15 cellular contexts compared by ENCODE assay signal in the genomic region with DNA sequence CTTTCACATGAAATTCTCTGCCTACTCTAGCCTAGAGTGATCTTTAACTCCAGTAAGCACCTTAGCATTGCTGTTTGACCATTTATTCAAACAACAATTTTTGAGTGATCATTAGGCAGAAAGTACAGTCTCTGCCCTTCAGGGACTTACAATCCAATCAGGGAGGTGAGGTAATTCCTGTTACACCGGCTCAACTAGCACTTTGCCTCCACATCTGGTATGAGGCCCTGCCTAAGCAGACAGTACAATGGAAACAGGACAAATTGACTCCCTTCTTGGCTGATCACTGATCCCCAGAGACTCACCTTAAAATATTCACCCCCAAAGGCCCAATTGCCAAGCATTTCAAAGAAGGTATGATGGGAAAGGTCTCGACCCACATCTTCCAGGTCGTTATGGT. TPM values are rescaled to one million over a fixed set of nuclear protein-coding genes. Genes with fewer than 3 reads are reported as not detected.
A peak's percentile ranks its signal among the peaks of the same experiment; 100 is the strongest.
DNase-seq lines count a peak whose midpoint lies in the region; ATAC-seq, FAIRE-seq and TF ChIP-seq lines count a peak whose summit lies in the region.
"Had no signal": no experiment of that assay in that cellular context is flagged by ENCODE, and none has a peak within 500 bp of the region (broad histone marks: within the 10 kb centered on the region; RNA-seq: fewer than 3 reads in every experiment).

No MANE protein-coding gene starts in this region.

- ATAC-seq in HG03432 (IDR thresholded peaks at IDR 0.05; ENCODE audit: unreplicated experiment): no peak
- ATAC-seq: activated CD4-positive, CD25-positive, alpha-beta regulatory T cell treated with anti-CD3 and anti-CD28 coated beads, Interleukin-2, amount 50 U/mL, for 24 hours; body of pancreas; gastrocnemius medialis had no signal

- dilution Hi-C loops in endothelial cell of umbilical vein (cut with MboI; ENCODE audit: extremely low pct_ligation_motif_present, low sequenced_read_pairs): no loop called here

- CTCF ChIA-PET in endothelial cell of umbilical vein (lab: Charles Lee): interaction anchor here (2.9 to 3.1 kb wide), 2 partner anchors 19 to 43 kb away, joined by 14 to 23 read pairs; partner anchors contain the start of gene TMEM151B

- H3K9me3 ChIP-seq in OCI-LY1 (ENCODE audit: low read length) (no peaks in the 10 kb centered on the region), endothelial cell of umbilical vein (replicated peaks; ENCODE audit: control insufficient read depth, insufficient read depth, low read length) (no peaks in the 10 kb centered on the region), osteoblast (ENCODE audit: low read depth, low read length) (no peaks in the 10 kb centered on the region), small intestine (ENCODE audit: control insufficient read depth, low read depth) (no peaks in the 10 kb centered on the region)
- H3K9me3 ChIP-seq: body of pancreas, gastrocnemius medialis, tibial artery had no signal

- H3K27ac Mint-ChIP-seq in T-helper 1 cell treated with Interleukin-12 subunit alpha and Interleukin-12 subunit beta and Interleukin-4 antibody, amounts not matched to agents 30 μg/mL and 1 μg/mL, for 36 hours: peak overlapping the region; percentile 70

- H3K27me3 ChIP-seq in OCI-LY1 (ENCODE audit: insufficient read depth, low read length) (no peaks in the 10 kb centered on the region), endothelial cell of umbilical vein (ENCODE audit: control insufficient read depth in 2 of 2, insufficient read depth in 2 of 2, low read length in 2 of 2) (peaks cover 5% of the 10 kb centered on the region in 2 experiments), osteoblast (ENCODE audit: insufficient read depth, low read length) (peaks cover 13% of the 10 kb centered on the region), small intestine (ENCODE audit: control insufficient read depth in 2 of 2, insufficient read depth in 2 of 2, low read length in 2 of 2) (no peaks in the 10 kb centered on the region)
- H3K27me3 ChIP-seq: body of pancreas, gastrocnemius medialis, tibial artery had no signal

- H2AFZ ChIP-seq in OCI-LY1 (ENCODE audit: low read length) (no peak overlapping the region), endothelial cell of umbilical vein (ENCODE audit: low read depth, low read length) (no peak overlapping the region), osteoblast (ENCODE audit: low read length) (no peak overlapping the region)

- no TSS peak for BruUV-seq in endothelial cell of umbilical vein (replicated peaks; lab: Mats Ljungman, UMichigan)

- H3K4me2 ChIP-seq in OCI-LY1 (ENCODE audit: low read length) (peak overlapping the region; percentile 85), endothelial cell of umbilical vein (ENCODE audit: insufficient read depth, low read length) (peak overlapping the region; percentile 78), osteoblast (ENCODE audit: insufficient read depth, low read length) (peak overlapping the region; percentile 94)

- H3K4me1 ChIP-seq in OCI-LY1 (ENCODE audit: insufficient read depth, low read length, severe bottlenecking) (peaks cover 11% of the 10 kb centered on the region), endothelial cell of umbilical vein (ENCODE audit: control insufficient read depth, extremely low read depth, insufficient read depth, low read length) (peaks cover 7% of the 10 kb centered on the region), osteoblast (ENCODE audit: insufficient read depth, low read length) (peaks cover 19% of the 10 kb centered on the region), small intestine (ENCODE audit: control insufficient read depth in 2 of 2, insufficient read depth in 1 of 2, low read depth in 1 of 2, low read length in 1 of 2) (peaks cover 3 to 12% of the 10 kb centered on the region in 2 donors)

- H3K36me3 Mint-ChIP-seq in T-helper 1 cell treated with Interleukin-12 subunit alpha and Interleukin-12 subunit beta and Interleukin-4 antibody, amounts not matched to agents 30 μg/mL and 1 μg/mL, for 36 hours (ENCODE audit: low read depth): peaks cover 15% of the 10 kb centered on the region

- POLR2A ChIA-PET in endothelial cell of umbilical vein (lab: Charles Lee): no interaction called here

- no peak for TF ChIP-seq POLR2A in endothelial cell of umbilical vein (IDR thresholded peaks at IDR 0.05; ENCODE audit: low read depth, low read length)

- no peaks in the 10 kb centered on the region for H4K20me1 ChIP-seq in OCI-LY1 (ENCODE audit: insufficient read depth, low read length)
- H4K20me1 ChIP-seq in endothelial cell of umbilical vein (replicated peaks; ENCODE audit: control insufficient read depth, extremely low read depth, insufficient read depth, low read length): no peaks in the 10 kb centered on the region
- peaks cover 11% of the 10 kb centered on the region for H4K20me1 ChIP-seq in osteoblast (ENCODE audit: insufficient read depth, low read length)

- peak overlapping the region; percentile 97 for H3K4me3 Mint-ChIP-seq in T-helper 1 cell treated with Interleukin-12 subunit alpha and Interleukin-12 subunit beta and Interleukin-4 antibody, amounts not matched to agents 30 μg/mL and 1 μg/mL, for 36 hours

- H3K79me2 ChIP-seq in OCI-LY1 (ENCODE audit: insufficient read depth, low read length): no peaks in the 10 kb centered on the region
- peaks cover 9% of the 10 kb centered on the region for H3K79me2 ChIP-seq in endothelial cell of umbilical vein (ENCODE audit: control insufficient read depth, insufficient read depth, low read length)
- H3K79me2 ChIP-seq in osteoblast (ENCODE audit: insufficient read depth, low read length): peaks cover 17% of the 10 kb centered on the region

- no peaks in the 10 kb centered on the region for H3K9me1 ChIP-seq in endothelial cell of umbilical vein (replicated peaks; ENCODE audit: control insufficient read depth, extremely low read depth, insufficient read depth, low read length)

- peak overlapping the region; percentile 77 for H3K4me3 ChIP-seq in OCI-LY1 (ENCODE audit: low read depth, low read length, poor library complexity, severe bottlenecking)
- H3K4me3 ChIP-seq in endothelial cell of umbilical vein (replicated peaks in 1 of 3; ENCODE audit: insufficient read depth in 1 of 3, low read depth in 1 of 3, low read length in 3 of 3): no peak overlapping the region
- H3K4me3 ChIP-seq in osteoblast (ENCODE audit: insufficient read depth, low read length): peak overlapping the region; percentile 94
- no peak overlapping the region for H3K4me3 ChIP-seq in small intestine (ENCODE audit: low read depth in 1 of 2, low read length in 2 of 2)

- H3K9ac ChIP-seq in OCI-LY1 (ENCODE audit: low read length) (peak overlapping the region; percentile 82; the same call in 1 of the 2 replicates), endothelial cell of umbilical vein (replicated peaks; ENCODE audit: extremely low read depth, insufficient read depth, low read length) (no peak overlapping the region)

- no peak for FAIRE-seq in endothelial cell of umbilical vein (lab: Jason Lieb, UNC)
- no peak for FAIRE-seq in small intestine (lab: Jason Lieb, UNC)

- no peaks in the 10 kb centered on the region for H3K9me2 ChIP-seq in OCI-LY1 (ENCODE audit: low read depth, low read length)

- intact Hi-C loops in endothelial cell of umbilical vein (cut with micrococcal nuclease): no loop called here

- no peaks in the 10 kb centered on the region for H3K9me3 Mint-ChIP-seq in T-helper 1 cell treated with Interleukin-12 subunit alpha and Interleukin-12 subunit beta and Interleukin-4 antibody, amounts not matched to agents 30 μg/mL and 1 μg/mL, for 36 hours

- peaks cover 13% of the 10 kb centered on the region for H3K4me1 Mint-ChIP-seq in T-helper 1 cell treated with Interleukin-12 subunit alpha and Interleukin-12 subunit beta and Interleukin-4 antibody, amounts not matched to agents 30 μg/mL and 1 μg/mL, for 36 hours (ENCODE audit: low read depth)

- WGBS in small intestine, 3 donors: 62 to 82% (median 75%) methylated on average over 3 of the region's 3 CpGs

- DNase-seq in T-helper 1 cell (no peak), endothelial cell of umbilical vein (ENCODE audit: low read depth, low spot score) (no peak), osteoblast (ENCODE audit: insufficient read length, low spot score, missing footprints) (no peak), small intestine (no peak)
- no peak for DNase-seq in stimulated activated CD4-positive, alpha-beta T cell treated with anti-CD3 and anti-CD28 coated beads, Interleukin-2, amount 100 ng/mL, for 24 hours
- DNase-seq: 8988T, body of pancreas, gastrocnemius medialis, KG1, NCI-H774, tibial artery had no signal

- H3K27ac ChIP-seq in OCI-LY1 (ENCODE audit: low read depth, low read length, poor library complexity, severe bottlenecking): no peak overlapping the region
- no peak overlapping the region for H3K27ac ChIP-seq in endothelial cell of umbilical vein (ENCODE audit: insufficient read depth, low read depth, low read length)
- no peak overlapping the region for H3K27ac ChIP-seq in osteoblast (ENCODE audit: low read depth, low read length)
- H3K27ac ChIP-seq in small intestine (ENCODE audit: low read depth in 1 of 2, low read length in 1 of 2): no peak overlapping the region
- H3K27ac ChIP-seq: body of pancreas, gastrocnemius medialis, tibial artery had no signal

- no peak for TF ChIP-seq CTCF in OCI-LY1 (IDR thresholded peaks at IDR 0.05; ENCODE audit: low read length)
- TF ChIP-seq CTCF in endothelial cell of umbilical vein (IDR thresholded peaks at IDR 0.05; ENCODE audit: extremely low read depth in 1 of 2, insufficient read depth in 1 of 2, low read depth in 1 of 2, low read length in 2 of 2): no peak
- no peak for TF ChIP-seq CTCF in osteoblast (IDR thresholded peaks at IDR 0.05; ENCODE audit: extremely low read depth, low read depth, low read length)

- peaks cover 43% of the 10 kb centered on the region; the same call in 1 of the 2 replicates for H3K36me3 ChIP-seq in OCI-LY1 (ENCODE audit: insufficient read depth, low read length)
- H3K36me3 ChIP-seq in endothelial cell of umbilical vein (ENCODE audit: control insufficient read depth in 2 of 2, extremely low read depth in 1 of 2, insufficient read depth in 2 of 2, low read length in 2 of 2): peaks cover 4 to 27% of the 10 kb centered on the region in 2 experiments
- H3K36me3 ChIP-seq in osteoblast (ENCODE audit: insufficient read depth, low read length): peaks cover 29% of the 10 kb centered on the region
- H3K36me3 ChIP-seq in small intestine (ENCODE audit: control insufficient read depth in 2 of 2, insufficient read depth in 2 of 2, low read length in 2 of 2): peaks cover 0 to 3% of the 10 kb centered on the region in 2 donors

- H3K27me3 Mint-ChIP-seq in T-helper 1 cell treated with Interleukin-12 subunit alpha and Interleukin-12 subunit beta and Interleukin-4 antibody, amounts not matched to agents 30 μg/mL and 1 μg/mL, for 36 hours (ENCODE audit: low read depth): peaks cover 5% of the 10 kb centered on the region

- H3F3A ChIP-seq in OCI-LY1 (ENCODE audit: insufficient read depth, low read length): no peaks in the 10 kb centered on the region

RNA-seq across cellular contexts. Expression of gene AARS2, which starts 1.4 kb away (rescaled TPM):
- total RNA-seq in endothelial cell of umbilical vein (17.9 and 18.0 TPM in 2 replicates), osteoblast (6.2 and 6.5 TPM in 2 replicates)
- polyA plus RNA-seq in endothelial cell of umbilical vein (7.9 and 8.3 TPM in 2 replicates), small intestine (10 to 100 TPM in 1 of 3 donors, 1 to 10 TPM in 2; 3.2 to 11.4 (median 6.7) TPM)
- polyA plus RNA-seq in endothelial cell of umbilical vein (2011; cell fraction: cytosol; rRNA removed): 6.6 and 7.9 TPM in 2 replicates
- polyA plus RNA-seq in endothelial cell of umbilical vein (2011; cell fraction: nucleus; rRNA removed): 19.3 and 19.8 TPM in 2 replicates
- 8.1 and 9.1 TPM in 2 replicates for polyA plus RNA-seq in endothelial cell of umbilical vein (2012)
- 15.4 and 18.1 TPM in 2 replicates for polyA minus RNA-seq in endothelial cell of umbilical vein
- 7.6 TPM for polyA minus RNA-seq in endothelial cell of umbilical vein (2011; cell fraction: cytosol; rRNA and poly(A)+ RNA removed)
- 13.2 and 16.1 TPM in 2 replicates for polyA minus RNA-seq in endothelial cell of umbilical vein (2011; cell fraction: nucleus; rRNA and poly(A)+ RNA removed)

RNA-seq across cellular contexts. Expression of gene SPATS1, which starts 30.7 kb away (rescaled TPM):
- total RNA-seq in endothelial cell of umbilical vein (not detected in 2 replicates), osteoblast (not detected in 2 replicates)
- polyA plus RNA-seq in endothelial cell of umbilical vein (not detected in 2 replicates), small intestine (under 1 TPM in 1 of 3 donors, not detected in 2; 0.13 TPM)
- polyA plus RNA-seq in endothelial cell of umbilical vein (2011; cell fraction: cytosol; rRNA removed): not detected in 2 replicates
- not detected in 2 replicates for polyA plus RNA-seq in endothelial cell of umbilical vein (2011; cell fraction: nucleus; rRNA removed)
- not detected in 2 replicates for polyA plus RNA-seq in endothelial cell of umbilical vein (2012)
- polyA minus RNA-seq in endothelial cell of umbilical vein: not detected in 2 replicates
- polyA minus RNA-seq in endothelial cell of umbilical vein (2011; cell fraction: cytosol; rRNA and poly(A)+ RNA removed): not detected
- not detected in 2 replicates for polyA minus RNA-seq in endothelial cell of umbilical vein (2011; cell fraction: nucleus; rRNA and poly(A)+ RNA removed)
- total RNA-seq: body of pancreas, gastrocnemius medialis had no signal

RNA-seq across cellular contexts. Expression of gene TMEM151B, which starts 41.5 kb away (rescaled TPM):
- total RNA-seq in endothelial cell of umbilical vein (0.07 TPM in 1 of 2 replicates, not detected in the other), osteoblast (not detected in 2 replicates)
- polyA plus RNA-seq in endothelial cell of umbilical vein (0.03 and 0.05 TPM in 2 replicates), small intestine (1 to 10 TPM in 1 of 3 donors, not detected in 2; 3.1 TPM)
- polyA plus RNA-seq in endothelial cell of umbilical vein (2011; cell fraction: cytosol; rRNA removed): not detected in 2 replicates
- polyA plus RNA-seq in endothelial cell of umbilical vein (2011; cell fraction: nucleus; rRNA removed): 0.03 and 0.05 TPM in 2 replicates
- polyA plus RNA-seq in endothelial cell of umbilical vein (2012): 0.23 and 0.27 TPM in 2 replicates
- 0.24 TPM in 1 of 2 replicates, not detected in the other for polyA minus RNA-seq in endothelial cell of umbilical vein
- polyA minus RNA-seq in endothelial cell of umbilical vein (2011; cell fraction: cytosol; rRNA and poly(A)+ RNA removed): not detected
- polyA minus RNA-seq in endothelial cell of umbilical vein (2011; cell fraction: nucleus; rRNA and poly(A)+ RNA removed): not detected in 2 replicates

RNA-seq across cellular contexts. Expression of gene NFKBIE, which starts 46.4 kb away (rescaled TPM):
- total RNA-seq in endothelial cell of umbilical vein (15.6 and 19.0 TPM in 2 replicates), osteoblast (3.2 and 4.7 TPM in 2 replicates)
- polyA plus RNA-seq in endothelial cell of umbilical vein (22.6 and 25.8 TPM in 2 replicates), small intestine (10 to 100 TPM in 1 of 3 donors, 1 to 10 TPM in 2; 7.6 to 13.5 (median 8.3) TPM)
- polyA plus RNA-seq in endothelial cell of umbilical vein (2011; cell fraction: cytosol; rRNA removed): 14.6 and 17.7 TPM in 2 replicates
- polyA plus RNA-seq in endothelial cell of umbilical vein (2011; cell fraction: nucleus; rRNA removed): 13.9 and 14.2 TPM in 2 replicates
- 10.0 and 15.1 TPM in 2 replicates for polyA plus RNA-seq in endothelial cell of umbilical vein (2012)
- polyA minus RNA-seq in endothelial cell of umbilical vein: 7.1 and 11.1 TPM in 2 replicates
- polyA minus RNA-seq in endothelial cell of umbilical vein (2011; cell fraction: cytosol; rRNA and poly(A)+ RNA removed): 4.9 TPM
- polyA minus RNA-seq in endothelial cell of umbilical vein (2011; cell fraction: nucleus; rRNA and poly(A)+ RNA removed): 4.3 and 11.1 TPM in 2 replicates

RNA-seq across cellular contexts. Expression of gene SLC35B2, which starts 54.4 kb away (rescaled TPM):
- total RNA-seq in endothelial cell of umbilical vein: 53.4 and 53.9 TPM in 2 replicates
- 112 and 148 TPM in 2 replicates for polyA plus RNA-seq in endothelial cell of umbilical vein
- 76.0 and 79.0 TPM in 2 replicates for polyA plus RNA-seq in endothelial cell of umbilical vein (2011; cell fraction: cytosol; rRNA removed)
- 74.2 and 86.3 TPM in 2 replicates for polyA plus RNA-seq in endothelial cell of umbilical vein (2011; cell fraction: nucleus; rRNA removed)
- 52.5 and 55.0 TPM in 2 replicates for polyA plus RNA-seq in endothelial cell of umbilical vein (2012)
- polyA minus RNA-seq in endothelial cell of umbilical vein: 78.2 and 84.1 TPM in 2 replicates
- 35.8 TPM for polyA minus RNA-seq in endothelial cell of umbilical vein (2011; cell fraction: cytosol; rRNA and poly(A)+ RNA removed)
- polyA minus RNA-seq in endothelial cell of umbilical vein (2011; cell fraction: nucleus; rRNA and poly(A)+ RNA removed): 14.9 and 16.5 TPM in 2 replicates
- 86.0 and 94.1 TPM in 2 replicates for total RNA-seq in osteoblast
- 10 to 100 TPM in 2 of 3 donors, 1 to 10 TPM in 1; 6.5 to 33.2 (median 11.3) TPM for polyA plus RNA-seq in small intestine

Comparison
In these comparisons a context has a peak if more than half of its experiments do, and no peak if none do; other contexts are left out.
1. H3K4me3 ChIP-seq: peak in OCI-LY1 (single experiment) and osteoblast (single experiment); none in endothelial cell of umbilical vein (0 of 3) and small intestine (0 of 2).
2. Peak in every context shown above with its lines, with median percentiles within 50 percentile points of each other: H3K4me2 ChIP-seq.